Comparison of ENCODE assay signal across 12 cellular contexts in the genomic region with DNA sequence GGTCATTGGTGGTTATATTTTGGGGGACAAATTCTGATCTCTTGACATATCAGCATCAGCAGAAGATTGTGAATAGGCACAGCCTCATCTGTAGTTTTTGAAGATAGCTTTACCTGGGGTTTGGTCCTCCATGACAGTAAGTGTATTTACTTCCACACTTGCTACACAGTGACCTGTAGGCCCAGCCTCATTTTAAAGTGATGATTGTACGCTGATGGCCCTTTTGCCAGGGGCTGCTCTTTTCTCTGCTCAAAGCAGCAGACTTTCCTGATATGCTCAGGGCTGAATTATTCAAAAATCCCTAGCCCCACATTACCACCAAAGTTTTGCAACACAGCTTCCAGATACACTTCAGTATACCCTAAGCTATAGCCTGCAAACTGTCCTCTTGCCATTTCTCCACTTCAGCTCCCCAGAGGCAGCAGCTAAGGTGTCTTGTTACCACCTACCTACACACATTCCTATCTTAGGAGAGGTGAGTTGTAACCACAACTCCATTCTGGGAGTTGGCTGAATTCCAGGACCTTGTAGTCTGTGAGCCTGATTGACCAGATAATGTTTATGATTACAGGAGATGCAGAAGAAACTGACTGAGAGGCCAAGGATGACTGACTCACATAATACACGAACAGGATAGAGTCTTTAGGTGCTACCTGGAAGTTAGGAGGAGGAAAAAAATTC. TPM values are rescaled to one million over a fixed set of nuclear protein-coding genes. Genes with fewer than 3 reads are reported as not detected.
DNase-seq lines count a peak whose midpoint lies in the region; ATAC-seq, FAIRE-seq and TF ChIP-seq lines count a peak whose summit lies in the region.
"Had no signal": no experiment of that assay in that cellular context is flagged by ENCODE, and none has a peak within 500 bp of the region (broad histone marks: within the 10 kb centered on the region; RNA-seq: fewer than 3 reads in every experiment).

No MANE protein-coding gene starts in this region.

- H3K36me3 ChIP-seq in HEK293 (ENCODE audit: control insufficient read depth in 2 of 2, insufficient read depth in 1 of 2, low read length in 2 of 2) (no peaks in the 10 kb centered on the region), astrocyte (ENCODE audit: insufficient read depth, low read length) (no peaks in the 10 kb centered on the region)
- H3K36me3 ChIP-seq: HAP-1, upper lobe of right lung had no signal

- H3K9me3 ChIP-seq in HEK293 (ENCODE audit: control insufficient read depth, insufficient read depth, low read depth, low read length) (no peaks in the 10 kb centered on the region), astrocyte (ENCODE audit: insufficient read depth, low read depth, low read length) (no peaks in the 10 kb centered on the region)
- H3K9me3 ChIP-seq: HAP-1, upper lobe of right lung had no signal

- no peak overlapping the region for H3K9ac ChIP-seq in astrocyte (ENCODE audit: low read length)

- peaks cover 5% of the 10 kb centered on the region; the same call in 1 of the 2 replicates for H3K4me1 ChIP-seq in HEK293 (ENCODE audit: control insufficient read depth, insufficient read depth, low read length)
- H3K4me1 ChIP-seq in astrocyte (ENCODE audit: insufficient read depth, low read length) = peaks cover 7% of the 10 kb centered on the region
- H3K4me1 ChIP-seq: HAP-1, upper lobe of right lung had no signal

- H3K79me2 ChIP-seq in astrocyte (ENCODE audit: insufficient read depth, low read length) = no peaks in the 10 kb centered on the region

- CTCF ChIA-PET in HEK293 (lab: Yijun Ruan, JAX) = interaction anchor here (0.9 to 2.4 kb wide), 6 partner anchors 15 to 198 kb away, joined by 3 to 13 read pairs (median 8); no protein-coding TSS in a partner anchor
- CTCF ChIA-PET in HEK293T (lab: Yijun Ruan, JAX) = interaction anchor here (1.4 kb wide), 1 partner anchor 20 kb away, joined by 6 read pairs; no protein-coding TSS in a partner anchor

- peaks cover 3% of the 10 kb centered on the region for H3K27me3 Mint-ChIP-seq in astrocyte (ENCODE audit: low read depth, unreplicated experiment)
- no peaks in the 10 kb centered on the region for H3K27me3 Mint-ChIP-seq in nephron (ENCODE audit: low read depth)
- H3K27me3 Mint-ChIP-seq: activated CD8-positive, alpha-beta T cell treated with anti-CD3 and anti-CD28 coated beads for 36 hours had no signal

- TF ChIP-seq CTCF in HEK293 (tag by site-specific recombination; IDR thresholded peaks at IDR 0.05) = no peak
- no peak for TF ChIP-seq CTCF in astrocyte (IDR thresholded peaks at IDR 0.05; ENCODE audit: insufficient read depth, low read depth, low read length)
- TF ChIP-seq CTCF in nephron (IDR thresholded peaks at IDR 0.05; ENCODE audit: unreplicated experiment in 3 of 3) = no peak

- H3K36me3 Mint-ChIP-seq in astrocyte (ENCODE audit: low read depth, unreplicated experiment) = no peaks in the 10 kb centered on the region
- no peaks in the 10 kb centered on the region for H3K36me3 Mint-ChIP-seq in nephron (ENCODE audit: low read depth)

- H3K27ac Mint-ChIP-seq in astrocyte (ENCODE audit: unreplicated experiment) (no peak overlapping the region), nephron (peak overlapping the region; percentile 40 to 68 (median 59))
- H3K27ac Mint-ChIP-seq: activated CD8-positive, alpha-beta T cell treated with anti-CD3 and anti-CD28 coated beads for 36 hours had no signal

- no peak for ATAC-seq in GM21825 (IDR thresholded peaks at IDR 0.05; ENCODE audit: unreplicated experiment)
- ATAC-seq: activated CD8-positive, alpha-beta T cell treated with anti-CD3 and anti-CD28 coated beads for 36 hours; upper lobe of right lung had no signal

- peak overlapping the region; percentile 21 for H3K4me2 ChIP-seq in astrocyte (ENCODE audit: low read length)

- H4K20me1 ChIP-seq in astrocyte (ENCODE audit: insufficient read depth, low read length) = no peaks in the 10 kb centered on the region

- H3K27ac ChIP-seq in HEK293 (ENCODE audit: extremely low read depth, low read depth, low read length) = no peak overlapping the region
- no peak overlapping the region for H3K27ac ChIP-seq in astrocyte (ENCODE audit: low read depth, low read length)
- H3K27ac ChIP-seq: upper lobe of right lung had no signal

- H3K4me3 ChIP-seq in HEK293 (ENCODE audit: low read depth, low read length) (no peak overlapping the region), astrocyte (ENCODE audit: insufficient read depth, low read depth, low read length) (no peak overlapping the region)
- H3K4me3 ChIP-seq: HAP-1, upper lobe of right lung had no signal

- H3K27me3 ChIP-seq in astrocyte (ENCODE audit: insufficient read depth, low read length) = no peaks in the 10 kb centered on the region
- H3K27me3 ChIP-seq: upper lobe of right lung had no signal

- POLR2A ChIA-PET in HEK293 (lab: Yijun Ruan, JAX) = no interaction called here
- POLR2A ChIA-PET in HEK293T (lab: Yijun Ruan, JAX) = no interaction called here

- H2AFZ ChIP-seq in astrocyte (ENCODE audit: low read depth, low read length) = no peak overlapping the region

- H3K4me1 Mint-ChIP-seq in astrocyte (ENCODE audit: low read depth, unreplicated experiment) = peaks cover 21% of the 10 kb centered on the region
- peaks cover 46% of the 10 kb centered on the region for H3K4me1 Mint-ChIP-seq in nephron

- H3K9me3 Mint-ChIP-seq in astrocyte (ENCODE audit: unreplicated experiment) (no peaks in the 10 kb centered on the region), nephron (no peaks in the 10 kb centered on the region)
- H3K9me3 Mint-ChIP-seq: activated CD8-positive, alpha-beta T cell treated with anti-CD3 and anti-CD28 coated beads for 36 hours had no signal

- H3K4me3 Mint-ChIP-seq in astrocyte (ENCODE audit: unreplicated experiment) (no peak overlapping the region), nephron (no peak overlapping the region)
- H3K4me3 Mint-ChIP-seq: activated CD8-positive, alpha-beta T cell treated with anti-CD3 and anti-CD28 coated beads for 36 hours had no signal

- FAIRE-seq in astrocyte (lab: Jason Lieb, UNC) (no peak), GM19239 (lab: Jason Lieb, UNC) (no peak)

- DNase-seq in NCI-H2107 (lab: John Stamatoyannopoulos, UW) = peak; percentile 84
- peak; percentile 51 for DNase-seq in astrocyte (ENCODE audit: low read depth)
- no peak for DNase-seq in GM19239 (ENCODE audit: insufficient read length, low spot score)
- no peak for DNase-seq in activated naive CD4-positive, alpha-beta T cell treated with anti-CD3 and anti-CD28 coated beads, Interleukin-2, amount 50 U/mL, for 16 hours
- no peak for DNase-seq in HEK293T (ENCODE audit: extremely low spot score)
- DNase-seq: activated CD8-positive, alpha-beta T cell treated with anti-CD3 and anti-CD28 coated beads for 36 hours; NCI-H2081 treated with DMSO at 0.1 percent for 48 hours; upper lobe of right lung had no signal

TF ChIP-seq in HEK293, 187 proteins besides CTCF, POLR2A, EP300 and RAD21:
- TF ChIP-seq ZNF138 (tag by site-specific recombination; IDR thresholded peaks at IDR 0.05; ENCODE audit: borderline replicate concordance) = no peak
- peak; percentile 62; the same call in 1 of the 2 replicates for TF ChIP-seq KLF8 (tag by site-specific recombination; IDR thresholded peaks at IDR 0.05)
- TF ChIP-seq FEZF1 (tag by site-specific recombination; IDR thresholded peaks at IDR 0.05) = peak; percentile 53; the same call in 1 of the 2 replicates
- TF ChIP-seq ZNF292 (tag by site-specific recombination; IDR thresholded peaks at IDR 0.05; ENCODE audit: borderline replicate concordance, low read depth) = no peak

TF ChIP-seq in HEK293T, 16 proteins besides CTCF, POLR2A, EP300 and RAD21:
- TF ChIP-seq BHLHE40 (IDR thresholded peaks at IDR 0.05; ENCODE audit: borderline replicate concordance) (no peak), FOXM1 (IDR thresholded peaks at IDR 0.05; ENCODE audit: borderline replicate concordance) (no peak), HDGF (IDR thresholded peaks at IDR 0.05; ENCODE audit: borderline replicate concordance) (no peak), LEF1 (IDR thresholded peaks at IDR 0.05; ENCODE audit: borderline replicate concordance) (no peak), ARNT (IDR thresholded peaks at IDR 0.05) (no peak), TARDBP (IDR thresholded peaks at IDR 0.05) (no peak), FOXA1 (IDR thresholded peaks at IDR 0.05) (no peak), SP1 (IDR thresholded peaks at IDR 0.05) (no peak), ZNF384 (IDR thresholded peaks at IDR 0.05) (no peak), CTBP1 (IDR thresholded peaks at IDR 0.05; ENCODE audit: borderline replicate concordance) (no peak), ELF4 (IDR thresholded peaks at IDR 0.05) (no peak), L3MBTL2 (conservative IDR thresholded peaks at IDR 0.05) (no peak)
TF ChIP-seq in HEK293T: peak in this region for 0.

RNA-seq across cellular contexts. Expression of a gene that starts 6.0 kb away (rescaled TPM):
- not detected in 2 replicates for total RNA-seq in astrocyte
- total RNA-seq: activated CD8-positive, alpha-beta T cell treated with anti-CD3 and anti-CD28 coated beads for 36 hours had no signal

RNA-seq across cellular contexts. Expression of a gene that starts 56.9 kb away (rescaled TPM):
- 152 and 167 TPM in 2 replicates for total RNA-seq in astrocyte

Comparison
In these comparisons a context has a peak if more than half of its experiments do, and no peak if none do; other contexts are left out.
1. DNase-seq: peak in NCI-H2107 (single experiment) and astrocyte (single experiment); none in GM19239 (single experiment), activated naive CD4-positive, alpha-beta T cell treated with anti-CD3 and anti-CD28 coated beads, Interleukin-2, amount 50 U/mL, for 16 hours (single experiment) and HEK293T (single experiment).